Comparison of ENCODE assay signal across 17 cellular contexts in the genomic region with DNA sequence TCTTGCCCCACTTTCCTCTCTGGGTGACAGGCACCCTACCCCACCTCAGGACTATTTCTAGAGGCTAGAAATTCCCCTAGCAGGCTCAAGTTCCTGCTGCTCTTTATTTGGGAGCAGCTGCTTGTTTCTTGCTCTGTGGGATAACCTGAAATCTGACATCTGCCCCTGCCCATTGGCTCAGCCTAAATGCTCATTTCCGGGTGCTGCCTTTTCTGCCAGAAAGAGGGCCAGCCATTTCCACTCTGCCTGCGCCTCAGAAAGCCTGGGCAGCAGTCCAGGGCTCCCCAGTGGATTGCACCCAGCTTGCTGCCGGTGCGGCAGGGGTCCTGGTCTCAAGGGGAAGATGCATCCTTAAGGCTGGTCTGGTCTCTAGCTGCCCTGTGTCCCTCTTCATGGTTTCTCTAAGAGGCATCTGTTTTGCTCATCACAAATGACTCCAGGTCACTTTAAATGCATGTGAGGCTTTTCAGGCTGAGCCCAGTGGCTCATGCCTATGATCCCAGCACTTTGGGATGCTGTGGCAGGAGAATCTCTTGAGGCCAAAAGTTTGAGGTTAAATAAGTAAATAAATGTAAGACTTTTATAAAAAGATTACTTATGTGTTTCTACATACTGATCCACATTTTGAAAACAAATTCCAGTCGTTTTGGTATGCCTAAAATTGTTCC. TPM values are rescaled to one million over a fixed set of nuclear protein-coding genes. Genes with fewer than 3 reads are reported as not detected.
DNase-seq lines count a peak whose midpoint lies in the region; ATAC-seq and TF ChIP-seq lines count a peak whose summit lies in the region.
"Had no signal": no experiment of that assay in that cellular context is flagged by ENCODE, and none has a peak within 500 bp of the region (broad histone marks: within the 10 kb centered on the region; RNA-seq: fewer than 3 reads in every experiment).

No MANE protein-coding gene starts in this region.

- intact Hi-C loops in tibial artery (cut with DNase I; ENCODE audit: low total_unique reads), result no loop called here
- intact Hi-C loops in prostate gland (cut with DNase I), result no loop called here

- peak; percentile 67 for DNase-seq in AG04450 (ENCODE audit: low read depth, low spot score)
- DNase-seq in HK-2 (ENCODE audit: unreplicated experiment), result peak; percentile 52
- DNase-seq in astrocyte of the cerebellum (ENCODE audit: low read depth), result peak; percentile 85
- peak; percentile 93 for DNase-seq in iris pigment epithelial cell (ENCODE audit: low read depth)
- DNase-seq in tibial artery, result no peak
- no peak for DNase-seq in prostate gland (ENCODE audit: low spot score)
- no peak for DNase-seq in activated naive CD4-positive, alpha-beta T cell (lab: John Stamatoyannopoulos, UW)
- DNase-seq: activated CD4-positive, alpha-beta T cell treated with anti-CD3 and anti-CD28 coated beads, Interleukin-2, amount 50 U/mL, for 48 hours; central memory CD4-positive, alpha-beta T cell; erythroblast; H7; NCI-H510A treated with DMSO at 0.1 percent for 48 hours; psoas muscle had no signal

- H3K9me3 ChIP-seq in AG04450 (ENCODE audit: control insufficient read depth, insufficient read depth, low read length), result no peaks in the 10 kb centered on the region; the same call in 1 of the 2 replicates
- H3K9me3 ChIP-seq in tibial artery, result no peaks in the 10 kb centered on the region
- no peaks in the 10 kb centered on the region for H3K9me3 ChIP-seq in prostate gland
- H3K9me3 ChIP-seq: BLaER1 treated with 17β-estradiol and CSF1 and Interleukin-3, amounts not matched to agents 10 nM and 100 nM; psoas muscle had no signal

- H3K4me1 ChIP-seq in tibial artery (no peaks in the 10 kb centered on the region), prostate gland (replicated peaks) (no peaks in the 10 kb centered on the region)
- H3K4me1 ChIP-seq: BLaER1 treated with 17β-estradiol and CSF1 and Interleukin-3, amounts not matched to agents 10 nM and 100 nM; psoas muscle had no signal

- H3K27ac ChIP-seq in AG04450 (ENCODE audit: low read depth, low read length) (peak overlapping the region; percentile 85), tibial artery (no peak overlapping the region), prostate gland (no peak overlapping the region)
- H3K27ac ChIP-seq: BLaER1 treated with 17β-estradiol and CSF1 and Interleukin-3, amounts not matched to agents 10 nM and 100 nM; psoas muscle had no signal

- H3K36me3 ChIP-seq in tibial artery (no peaks in the 10 kb centered on the region), prostate gland (no peaks in the 10 kb centered on the region)
- H3K36me3 ChIP-seq: BLaER1 treated with 17β-estradiol and CSF1 and Interleukin-3, amounts not matched to agents 10 nM and 100 nM had no signal

- POLR2A ChIA-PET in AG04450 (lab: Yijun Ruan, JAX), result no interaction called here

- TF ChIP-seq CTCF in AG04450 (IDR thresholded peaks at IDR 0.05; ENCODE audit: low read depth, low read length) (no peak), astrocyte of the cerebellum (IDR thresholded peaks at IDR 0.05; ENCODE audit: low read depth, low read length, missing control alignments) (no peak), tibial artery (IDR thresholded peaks at IDR 0.05) (no peak), prostate gland (IDR thresholded peaks at IDR 0.05) (no peak)

- in situ Hi-C loops in astrocyte of the cerebellum (cut with HindIII; ENCODE audit: low sequenced_read_pairs), result no loop called here

- H3K4me3 ChIP-seq in AG04450 (ENCODE audit: low read depth, low read length) (no peak overlapping the region), astrocyte of the cerebellum (ENCODE audit: low read depth, low read length) (no peak overlapping the region), tibial artery (no peak overlapping the region), prostate gland (no peak overlapping the region)
- H3K4me3 ChIP-seq: BLaER1 treated with 17β-estradiol and CSF1 and Interleukin-3, amounts not matched to agents 10 nM and 100 nM; psoas muscle had no signal

- WGBS in prostate gland, result 74% methylated on average over 5 of the region's 5 CpGs

- no peak for TF ChIP-seq POLR2A in prostate gland (IDR thresholded peaks at IDR 0.05)

- CTCF ChIA-PET in AG04450 (lab: Charles Lee), result interaction anchor here (1.3 kb wide), 1 partner anchor 19 kb away, joined by 3 read pairs; no protein-coding TSS in a partner anchor

- H3K27me3 ChIP-seq in AG04450 (ENCODE audit: control insufficient read depth, insufficient read depth, low read length) (no peaks in the 10 kb centered on the region), tibial artery (peaks cover 0 to 37% of the 10 kb centered on the region in 2 donors), prostate gland (replicated peaks; ENCODE audit: insufficient read depth) (no peaks in the 10 kb centered on the region)
- H3K27me3 ChIP-seq: BLaER1 treated with 17β-estradiol and CSF1 and Interleukin-3, amounts not matched to agents 10 nM and 100 nM had no signal

- no peak for ATAC-seq in HG02973 (IDR thresholded peaks at IDR 0.05; ENCODE audit: unreplicated experiment)
- ATAC-seq: Panc1 had no signal

RNA-seq across cellular contexts. Expression of gene PNPLA5, which starts 10.3 kb away (rescaled TPM):
- 0.11 and 0.12 TPM in 2 replicates for polyA plus RNA-seq in AG04450 (2011; rRNA removed)
- 0.17 and 0.28 TPM in 2 replicates for polyA minus RNA-seq in AG04450 (2011; rRNA and poly(A)+ RNA removed)
- not detected for total RNA-seq in prostate gland
- total RNA-seq: G401, psoas muscle had no signal

RNA-seq across cellular contexts. Expression of gene PNPLA3, which starts 21.5 kb away (rescaled TPM):
- polyA plus RNA-seq in AG04450 (2011; rRNA removed), result 3.9 and 4.0 TPM in 2 replicates
- polyA minus RNA-seq in AG04450 (2011; rRNA and poly(A)+ RNA removed), result 3.4 and 4.7 TPM in 2 replicates
- total RNA-seq in prostate gland, result under 1 TPM; 0.14 to 0.28 TPM

RNA-seq across cellular contexts. Expression of gene SULT4A1, which starts 39.8 kb away (rescaled TPM):
- polyA plus RNA-seq in AG04450 (2011; rRNA removed), result 0.07 and 0.14 TPM in 2 replicates
- not detected in 2 replicates for polyA minus RNA-seq in AG04450 (2011; rRNA and poly(A)+ RNA removed)
- total RNA-seq in prostate gland, result 1 to 10 TPM in 1 of 2 donors, under 1 TPM in 1; 0.14 to 3.3 TPM
- total RNA-seq: psoas muscle had no signal

RNA-seq across cellular contexts. Expression of gene SAMM50, which starts 53.1 kb away (rescaled TPM):
- 51.8 and 61.7 TPM in 2 replicates for polyA plus RNA-seq in AG04450 (2011; rRNA removed)
- polyA minus RNA-seq in AG04450 (2011; rRNA and poly(A)+ RNA removed), result 31.9 and 34.8 TPM in 2 replicates
- 10 to 100 TPM; 32.3 to 43.2 TPM for total RNA-seq in prostate gland

Comparison
In these comparisons a context has a peak if more than half of its experiments do, and no peak if none do; other contexts are left out.
1. DNase-seq: peak in AG04450 (single experiment), HK-2 (single experiment), astrocyte of the cerebellum (single experiment) and iris pigment epithelial cell (single experiment); none in tibial artery (0 of 2), prostate gland (single experiment) and activated naive CD4-positive, alpha-beta T cell (0 of 4).